15 cellular contexts compared by ENCODE assay signal in the genomic region with DNA sequence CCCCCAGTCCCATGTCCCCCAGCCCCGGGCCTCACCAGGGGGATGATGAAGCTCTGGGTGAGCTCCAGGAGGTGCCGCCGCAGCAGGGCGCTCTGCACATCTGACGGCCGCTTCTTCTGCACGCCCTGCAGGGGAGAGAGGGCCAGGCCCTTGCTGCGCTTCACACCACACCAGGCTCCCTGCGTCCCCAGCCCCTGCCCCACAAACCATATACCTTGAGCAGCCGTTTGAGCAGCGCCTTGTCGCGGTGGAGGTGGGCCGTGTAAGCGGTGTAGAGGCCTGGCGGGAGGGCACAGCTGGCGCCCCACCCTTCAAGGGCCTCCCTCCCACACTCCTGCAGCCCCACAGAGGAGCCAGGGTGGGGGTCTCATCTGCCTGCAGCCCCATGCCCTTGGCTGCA. TPM values are rescaled to one million over a fixed set of nuclear protein-coding genes. Genes with fewer than 3 reads are reported as not detected.
A peak's percentile ranks its signal among the peaks of the same experiment; 100 is the strongest.
DNase-seq lines count a peak whose midpoint lies in the region; ATAC-seq and TF ChIP-seq lines count a peak whose summit lies in the region.
"Had no signal": no experiment of that assay in that cellular context is flagged by ENCODE, and none has a peak within 500 bp of the region (broad histone marks: within the 10 kb centered on the region; RNA-seq: fewer than 3 reads in every experiment).

No MANE protein-coding gene starts in this region.

- peaks cover 2 to 5% of the 10 kb centered on the region in 2 donors for H3K36me3 Mint-ChIP-seq in CD14-positive monocyte
- no peaks in the 10 kb centered on the region for H3K36me3 Mint-ChIP-seq in activated CD4-positive, alpha-beta memory T cell treated with anti-CD3 and anti-CD28 coated beads for 36 hours
- H3K36me3 Mint-ChIP-seq: CD4-positive, alpha-beta memory T cell had no signal

- H3K9me3 ChIP-seq in lower lobe of right lung = no peaks in the 10 kb centered on the region
- H3K9me3 ChIP-seq: right lobe of liver, uterus had no signal

- H3K36me3 ChIP-seq in GM06990 (ENCODE audit: control insufficient read depth, insufficient read depth, low read length) (peaks cover 2% of the 10 kb centered on the region), lower lobe of right lung (no peaks in the 10 kb centered on the region)
- H3K36me3 ChIP-seq: right lobe of liver, uterus had no signal

- H3K4me1 ChIP-seq in lower lobe of right lung = peaks cover 42% of the 10 kb centered on the region
- H3K4me1 ChIP-seq: right lobe of liver had no signal

- DNase-seq in CD14-positive monocyte (ENCODE audit: low spot score) (no peak), GM06990 (ENCODE audit: extremely low read depth, insufficient read length) (no peak), lower lobe of right lung (peak; percentile 41), NCI-H1048 (lab: John Stamatoyannopoulos, UW) (no peak), NCI-H2107 (lab: John Stamatoyannopoulos, UW) (no peak)
- DNase-seq in activated CD4-positive, alpha-beta memory T cell treated with anti-CD3 and anti-CD28 coated beads for 36 hours = no peak
- no peak for DNase-seq in effector CD4-positive, alpha-beta T cell
- DNase-seq: hypothalamus; left ventricle myocardium superior; stimulated activated CD4-positive, alpha-beta T cell treated with anti-CD3 and anti-CD28 coated beads, Interleukin-4, amount 100 ng/mL, for 1 hour; SW 1271 had no signal

- peaks cover 2 to 5% (median 3%) of the 10 kb centered on the region in 3 donors for H3K27me3 Mint-ChIP-seq in CD14-positive monocyte (ENCODE audit: low read depth in 3 of 3)
- H3K27me3 Mint-ChIP-seq in activated CD4-positive, alpha-beta memory T cell treated with anti-CD3 and anti-CD28 coated beads for 36 hours = peaks cover 2% of the 10 kb centered on the region

- TF ChIP-seq CTCF in CD14-positive monocyte (IDR thresholded peaks at IDR 0.05) = no peak
- TF ChIP-seq CTCF in GM06990 (IDR thresholded peaks at IDR 0.05; ENCODE audit: insufficient read depth, low read length, poor library complexity, severe bottlenecking) = no peak
- no peak for TF ChIP-seq CTCF in lower lobe of right lung (IDR thresholded peaks at IDR 0.05)

- H3K27me3 ChIP-seq in GM06990 (replicated peaks; ENCODE audit: control insufficient read depth, insufficient read depth, low read length) (no peaks in the 10 kb centered on the region), lower lobe of right lung (ENCODE audit: low read depth) (no peaks in the 10 kb centered on the region)
- H3K27me3 ChIP-seq: right lobe of liver, uterus had no signal

- peaks cover 0 to 2% (median 0%) of the 10 kb centered on the region in 7 donors for H3K9me3 Mint-ChIP-seq in CD14-positive monocyte
- H3K9me3 Mint-ChIP-seq in activated CD4-positive, alpha-beta memory T cell treated with anti-CD3 and anti-CD28 coated beads for 36 hours = no peaks in the 10 kb centered on the region
- H3K9me3 Mint-ChIP-seq: CD4-positive, alpha-beta memory T cell; neural crest cell had no signal

- H3K4me3 ChIP-seq in GM06990 (replicated peaks; ENCODE audit: low read depth, low read length) (peak overlapping the region; percentile 61), lower lobe of right lung (no peak overlapping the region)
- H3K4me3 ChIP-seq: right lobe of liver, uterus had no signal

- POLR2A ChIA-PET in activated CD4-positive, alpha-beta memory T cell treated with anti-CD3 and anti-CD28 coated beads for 36 hours (lab: Charles Lee) = no interaction called here

- CTCF ChIA-PET in activated CD4-positive, alpha-beta memory T cell treated with anti-CD3 and anti-CD28 coated beads for 36 hours (lab: Charles Lee) = interaction anchor here (3.5 kb wide), 1 partner anchor 13 kb away, joined by 12 read pairs; a partner anchor contains a TSS

- peaks cover 36% of the 10 kb centered on the region for H3K4me1 Mint-ChIP-seq in CD14-positive monocyte
- H3K4me1 Mint-ChIP-seq in activated CD4-positive, alpha-beta memory T cell treated with anti-CD3 and anti-CD28 coated beads for 36 hours (ENCODE audit: low read depth) = peaks cover 11% of the 10 kb centered on the region

- peak overlapping the region in 1 of 2 donors; percentile 96 for H3K4me3 Mint-ChIP-seq in CD14-positive monocyte
- H3K4me3 Mint-ChIP-seq in activated CD4-positive, alpha-beta memory T cell treated with anti-CD3 and anti-CD28 coated beads for 36 hours = peak overlapping the region; percentile 73
- H3K4me3 Mint-ChIP-seq: neural crest cell had no signal

- intact Hi-C loops in CD14-positive monocyte (cut with micrococcal nuclease) (no loop called here), lower lobe of right lung (cut with DNase I) (no loop called here)
- intact Hi-C loops in activated CD4-positive, alpha-beta memory T cell treated with anti-CD3 and anti-CD28 coated beads for 36 hours (cut with micrococcal nuclease) = no loop called here

- H3K27ac Mint-ChIP-seq in CD14-positive monocyte = peak overlapping the region in 5 of 7 donors; percentile 54 to 96 (median 85)
- no peak overlapping the region for H3K27ac Mint-ChIP-seq in activated CD4-positive, alpha-beta memory T cell treated with anti-CD3 and anti-CD28 coated beads for 36 hours

- no peak overlapping the region for H3K27ac ChIP-seq in lower lobe of right lung
- H3K27ac ChIP-seq: right lobe of liver, uterus had no signal

- ATAC-seq in lower lobe of right lung = no peak

RNA-seq across cellular contexts. Expression of a gene that starts 6.2 kb away (rescaled TPM):
- polyA plus RNA-seq in CD14-positive monocyte = 10 to 100 TPM; 38.2 to 70.5 TPM
- 1 to 10 TPM; 6.3 to 8.3 TPM for total RNA-seq in activated CD4-positive, alpha-beta memory T cell treated with anti-CD3 and anti-CD28 coated beads for 36 hours
- total RNA-seq in lower lobe of right lung = 256 TPM

RNA-seq across cellular contexts. Expression of a gene that starts 13.2 kb away (rescaled TPM):
- 1 to 10 TPM; 1.7 to 2.1 TPM for polyA plus RNA-seq in CD14-positive monocyte
- 1 to 10 TPM; 3.5 to 3.6 TPM for total RNA-seq in activated CD4-positive, alpha-beta memory T cell treated with anti-CD3 and anti-CD28 coated beads for 36 hours
- total RNA-seq in lower lobe of right lung = 14.4 TPM

RNA-seq across cellular contexts. Expression of a gene that starts 29.5 kb away (rescaled TPM):
- 10 to 100 TPM in 1 of 2 donors, 1 to 10 TPM in 1; 9.1 to 10.3 TPM for polyA plus RNA-seq in CD14-positive monocyte
- total RNA-seq in activated CD4-positive, alpha-beta memory T cell treated with anti-CD3 and anti-CD28 coated beads for 36 hours = 10 to 100 TPM; 41.2 to 41.7 TPM
- total RNA-seq in lower lobe of right lung = 52.5 TPM

RNA-seq across cellular contexts. Expression of a gene that starts 43.4 kb away (rescaled TPM):
- polyA plus RNA-seq in CD14-positive monocyte = not detected
- total RNA-seq in activated CD4-positive, alpha-beta memory T cell treated with anti-CD3 and anti-CD28 coated beads for 36 hours = 10 to 100 TPM; 23.1 to 24.6 TPM
- 13.1 TPM for total RNA-seq in lower lobe of right lung

RNA-seq across cellular contexts. Expression of a gene that starts 52.1 kb away (rescaled TPM):
- polyA plus RNA-seq in CD14-positive monocyte = under 1 TPM; 0.06 to 0.13 TPM
- total RNA-seq in activated CD4-positive, alpha-beta memory T cell treated with anti-CD3 and anti-CD28 coated beads for 36 hours = 1 to 10 TPM; 9.1 to 9.7 TPM
- 11.9 TPM for total RNA-seq in lower lobe of right lung

Comparison
In these comparisons a context has a peak if more than half of its experiments do, and no peak if none do; other contexts are left out.
1. RNA of a gene that starts 6.2 kb away (total RNA-seq): 256 TPM in lower lobe of right lung (single experiment); 6.3 to 8.3 TPM in activated CD4-positive, alpha-beta memory T cell treated with anti-CD3 and anti-CD28 coated beads for 36 hours; every median in the first group is over 10 times any median in the second.